ENCODE assay signal across 15 cellular contexts in genomic region chr2:99348173-99348572, GRCh38. TPM values are rescaled to one million over a fixed set of nuclear protein-coding genes. Genes with fewer than 3 reads are reported as not detected.
DNase-seq lines count a peak whose midpoint lies in the region; ATAC-seq and TF ChIP-seq lines count a peak whose summit lies in the region.
"Had no signal": no experiment of that assay in that cellular context is flagged by ENCODE, and none has a peak within 500 bp of the region (broad histone marks: within the 10 kb centered on the region; RNA-seq: fewer than 3 reads in every experiment).

No MANE protein-coding gene starts in this region.

- intact Hi-C loops in cardiac septum (cut with DNase I), result no loop called here

- H3K9me3 ChIP-seq in cardiac muscle cell (ENCODE audit: low read depth), result no peaks in the 10 kb centered on the region
- H3K9me3 ChIP-seq: neutrophil had no signal

- no peaks in the 10 kb centered on the region for H3K36me3 ChIP-seq in cardiac muscle cell
- H3K36me3 ChIP-seq: neutrophil had no signal

- POLR2A ChIA-PET in activated CD4-positive, alpha-beta memory T cell treated with anti-CD3 and anti-CD28 coated beads, Interleukin-2, amount 10 ng/mL, durations not matched to agents 7 days and 5 days (lab: Charles Lee), result interaction anchor here (0.9 to 2.1 kb wide), 2 partner anchors 11 to 12 kb away, joined by 3 to 13 read pairs; partner anchors contain the start of genes EIF5B and TXNDC9

- peaks cover 7% of the 10 kb centered on the region for H3K36me3 Mint-ChIP-seq in activated CD4-positive, alpha-beta memory T cell treated with anti-CD3 and anti-CD28 coated beads, Interleukin-2, amount 10 ng/mL, durations not matched to agents 7 days and 5 days (ENCODE audit: low read depth)

- no peaks in the 10 kb centered on the region for H3K9me3 Mint-ChIP-seq in activated CD4-positive, alpha-beta memory T cell treated with anti-CD3 and anti-CD28 coated beads, Interleukin-2, amount 10 ng/mL, durations not matched to agents 7 days and 5 days
- no peaks in the 10 kb centered on the region for H3K9me3 Mint-ChIP-seq in stimulated activated naive CD8-positive, alpha-beta T cell treated with anti-CD3 and anti-CD28 coated beads, Interleukin-15, amount 100 ng/mL, for 72 hours
- H3K9me3 Mint-ChIP-seq: dendritic cell treated with granulocyte-macrophage colony-stimulating factor and Interleukin-4, amounts not matched to agents 40 ng/mL and 50 ng/mL, for 4 days had no signal

- peaks cover 30% of the 10 kb centered on the region for H3K4me1 Mint-ChIP-seq in activated CD4-positive, alpha-beta memory T cell treated with anti-CD3 and anti-CD28 coated beads, Interleukin-2, amount 10 ng/mL, durations not matched to agents 7 days and 5 days
- peaks cover 73% of the 10 kb centered on the region for H3K4me1 Mint-ChIP-seq in stimulated activated naive CD8-positive, alpha-beta T cell treated with anti-CD3 and anti-CD28 coated beads, Interleukin-15, amount 100 ng/mL, for 72 hours

- peak overlapping the region; percentile 24 for H3K27ac Mint-ChIP-seq in activated CD4-positive, alpha-beta memory T cell treated with anti-CD3 and anti-CD28 coated beads, Interleukin-2, amount 10 ng/mL, durations not matched to agents 7 days and 5 days
- H3K27ac Mint-ChIP-seq in stimulated activated naive CD8-positive, alpha-beta T cell treated with anti-CD3 and anti-CD28 coated beads, Interleukin-15, amount 100 ng/mL, for 72 hours, result peak overlapping the region; percentile 47 to 60

- no peaks in the 10 kb centered on the region for H3K4me1 ChIP-seq in cardiac muscle cell (ENCODE audit: low read depth)

- no peak overlapping the region for H3K4me3 ChIP-seq in cardiac muscle cell
- H3K4me3 ChIP-seq: lung had no signal

- ATAC-seq in HG02852 (IDR thresholded peaks at IDR 0.05; ENCODE audit: unreplicated experiment), result peak; percentile 79
- ATAC-seq in stimulated activated naive CD8-positive, alpha-beta T cell treated with anti-CD3 and anti-CD28 coated beads, Interleukin-15, amount 100 ng/mL, for 72 hours, result peak; percentile 95

- CTCF ChIA-PET in activated CD4-positive, alpha-beta memory T cell treated with anti-CD3 and anti-CD28 coated beads, Interleukin-2, amount 10 ng/mL, durations not matched to agents 7 days and 5 days (lab: Charles Lee), result interaction anchor here (0.6 to 2.2 kb wide), 2 partner anchors 11 to 34 kb away, joined by 4 to 9 read pairs; partner anchors contain the start of genes EIF5B and TXNDC9

- no peaks in the 10 kb centered on the region for H3K27me3 ChIP-seq in cardiac muscle cell
- H3K27me3 ChIP-seq: neutrophil had no signal

- peak overlapping the region; percentile 15 for H3K27ac ChIP-seq in cardiac muscle cell
- H3K27ac ChIP-seq: neutrophil had no signal

- no peak for DNase-seq in cardiac muscle cell (ENCODE audit: low read depth in 1 of 2, low spot score in 1 of 2)
- DNase-seq in cardiac septum (ENCODE audit: low spot score), result no peak
- no peak for DNase-seq in activated CD4-positive, alpha-beta memory T cell treated with anti-CD3 and anti-CD28 coated beads, Interleukin-2, amount 10 ng/mL, durations not matched to agents 7 days and 5 days
- DNase-seq in stimulated activated naive CD8-positive, alpha-beta T cell treated with anti-CD3 and anti-CD28 coated beads, Interleukin-15, amount 100 ng/mL, for 72 hours, result no peak
- no peak for DNase-seq in epidermal melanocyte (ENCODE audit: insufficient read length, low spot score)
- DNase-seq in superior temporal gyrus (ENCODE audit: extremely low spot score), result no peak
- DNase-seq in dedifferentiated amniotic fluid mesenchymal stem cell (ENCODE audit: extremely low spot score), result no peak
- DNase-seq: AML-193, DND-41, NCI-H2171 treated with DMSO at 0.1 percent for 48 hours, SW 1271 had no signal

- H3K4me3 Mint-ChIP-seq in activated CD4-positive, alpha-beta memory T cell treated with anti-CD3 and anti-CD28 coated beads, Interleukin-2, amount 10 ng/mL, durations not matched to agents 7 days and 5 days, result no peak overlapping the region
- peak overlapping the region; percentile 43 to 66 for H3K4me3 Mint-ChIP-seq in stimulated activated naive CD8-positive, alpha-beta T cell treated with anti-CD3 and anti-CD28 coated beads, Interleukin-15, amount 100 ng/mL, for 72 hours
- H3K4me3 Mint-ChIP-seq: dendritic cell treated with granulocyte-macrophage colony-stimulating factor and Interleukin-4, amounts not matched to agents 40 ng/mL and 50 ng/mL, for 4 days had no signal

- no peak for TF ChIP-seq CTCF in cardiac muscle cell (IDR thresholded peaks at IDR 0.05; ENCODE audit: low read depth, low read length)

- no peaks in the 10 kb centered on the region for H3K27me3 Mint-ChIP-seq in activated CD4-positive, alpha-beta memory T cell treated with anti-CD3 and anti-CD28 coated beads, Interleukin-2, amount 10 ng/mL, durations not matched to agents 7 days and 5 days
- no peaks in the 10 kb centered on the region for H3K27me3 Mint-ChIP-seq in stimulated activated naive CD8-positive, alpha-beta T cell treated with anti-CD3 and anti-CD28 coated beads, Interleukin-15, amount 100 ng/mL, for 72 hours
- H3K27me3 Mint-ChIP-seq: dendritic cell treated with granulocyte-macrophage colony-stimulating factor and Interleukin-4, amounts not matched to agents 40 ng/mL and 50 ng/mL, for 4 days had no signal

RNA-seq across cellular contexts. Expression of gene EIF5B, which starts 11.0 kb away (rescaled TPM):
- 13.4 and 14.5 TPM in 2 replicates for total RNA-seq in cardiac muscle cell
- polyA plus RNA-seq in cardiac muscle cell, result 23.0 and 25.2 TPM in 2 replicates
- 105 TPM for total RNA-seq in cardiac septum
- 10 to 100 TPM; 37.3 to 38.3 TPM for total RNA-seq in activated CD4-positive, alpha-beta memory T cell treated with anti-CD3 and anti-CD28 coated beads, Interleukin-2, amount 10 ng/mL, durations not matched to agents 7 days and 5 days

RNA-seq across cellular contexts. Expression of gene TXNDC9, which starts 12.0 kb away (rescaled TPM):
- total RNA-seq in cardiac muscle cell (24.2 and 27.5 TPM in 2 replicates), cardiac septum (24.8 TPM)
- polyA plus RNA-seq in cardiac muscle cell, result 29.9 and 40.0 TPM in 2 replicates
- total RNA-seq in activated CD4-positive, alpha-beta memory T cell treated with anti-CD3 and anti-CD28 coated beads, Interleukin-2, amount 10 ng/mL, durations not matched to agents 7 days and 5 days, result 10 to 100 TPM; 29.9 to 34.2 TPM

RNA-seq across cellular contexts. Expression of gene LYG1, which starts 47.2 kb away (rescaled TPM):
- total RNA-seq in cardiac muscle cell (1.6 TPM in 2 replicates), cardiac septum (0.57 TPM)
- 1.7 and 1.8 TPM in 2 replicates for polyA plus RNA-seq in cardiac muscle cell
- 1 to 10 TPM in 1 of 2 experiments, under 1 TPM in 1; 0.88 to 1.2 TPM for total RNA-seq in activated CD4-positive, alpha-beta memory T cell treated with anti-CD3 and anti-CD28 coated beads, Interleukin-2, amount 10 ng/mL, durations not matched to agents 7 days and 5 days
